In genomic region chr19:14023404-14024235, GRCh38 we compare ENCODE assay signal across 6 cellular contexts. TPM values are rescaled to one million over a fixed set of nuclear protein-coding genes. Genes with fewer than 3 reads are reported as not detected.
DNase-seq lines count a peak whose midpoint lies in the region; FAIRE-seq and TF ChIP-seq lines count a peak whose summit lies in the region.

No MANE protein-coding gene starts in this region.

- no peaks in the 10 kb centered on the region for H3K9me3 ChIP-seq in small intestine (ENCODE audit: control insufficient read depth, low read depth)

- no peaks in the 10 kb centered on the region for H3K4me1 ChIP-seq in small intestine (ENCODE audit: control insufficient read depth in 2 of 2, insufficient read depth in 1 of 2, low read depth in 1 of 2, low read length in 1 of 2)

- in situ Hi-C loops in Caki2 (cut with HindIII; ENCODE audit: low pct_unique_long_range_greater_than_20kb, low sequenced_read_pairs) (no loop called here), GM13976 (cut with MboI; ENCODE audit: low sequenced_read_pairs, unreplicated experiment) (no loop called here)

- H3K4me3 ChIP-seq in choroid plexus epithelial cell (ENCODE audit: low read depth, low read length) (no peak overlapping the region), small intestine (ENCODE audit: low read depth in 1 of 2, low read length in 2 of 2) (no peak overlapping the region)

- 51 to 56% (median 52%) methylated on average over 9 of the region's 9 CpGs for WGBS in small intestine, 3 donors

- TF ChIP-seq CTCF in choroid plexus epithelial cell (conservative IDR thresholded peaks at IDR 0.05; ENCODE audit: low read depth, low read length) (peak; percentile 71), GM13976 (IDR thresholded peaks at IDR 0.05; ENCODE audit: borderline replicate concordance, control extremely low read depth, extremely low read depth, insufficient read depth, missing control alignments) (no peak)

- DNase-seq in Caki2 (ENCODE audit: low read depth) (peak; percentile 58), M059J (ENCODE audit: low read depth) (peak; percentile 69), choroid plexus epithelial cell (ENCODE audit: low read depth) (peak; percentile 73), small intestine (peak; percentile 82), GM13976 (ENCODE audit: low spot score) (no peak), cerebellum (ENCODE audit: low spot score) (no peak)

- H3K36me3 ChIP-seq in small intestine (ENCODE audit: control insufficient read depth in 2 of 2, insufficient read depth in 2 of 2, low read length in 2 of 2): no peaks in the 10 kb centered on the region

- no peak for FAIRE-seq in small intestine (lab: Jason Lieb, UNC)

- H3K27ac ChIP-seq in small intestine (ENCODE audit: low read depth in 1 of 2, low read length in 1 of 2): no peak overlapping the region

- H3K27me3 ChIP-seq in small intestine (ENCODE audit: control insufficient read depth in 2 of 2, insufficient read depth in 2 of 2, low read length in 2 of 2): no peaks in the 10 kb centered on the region

RNA-seq across cellular contexts. Expression of gene RLN3, which starts 4.3 kb away (rescaled TPM):
- not detected in 2 replicates for total RNA-seq in Caki2 (2014; rRNA removed; shearing (Covaris generic); ENCODE audit: low replicate concordance)
- not detected in 2 replicates for total RNA-seq in M059J (2014; rRNA removed; shearing (Covaris generic))
- polyA plus RNA-seq in small intestine: not detected
- total RNA-seq in cerebellum: not detected

RNA-seq across cellular contexts. Expression of gene IL27RA, which starts 7.9 kb away (rescaled TPM):
- total RNA-seq in Caki2 (2014; rRNA removed; shearing (Covaris generic); ENCODE audit: low replicate concordance): 8.6 and 15.6 TPM in 2 replicates
- total RNA-seq in M059J (2014; rRNA removed; shearing (Covaris generic)): 2.3 and 4.8 TPM in 2 replicates
- 1 to 10 TPM in 2 of 3 donors, under 1 TPM in 1; 0.45 to 4.9 (median 1.4) TPM for polyA plus RNA-seq in small intestine
- total RNA-seq in cerebellum: 1.1 TPM

RNA-seq across cellular contexts. Expression of gene RFX1, which starts 17.5 kb away (rescaled TPM):
- total RNA-seq in Caki2 (2014; rRNA removed; shearing (Covaris generic); ENCODE audit: low replicate concordance): 6.1 and 7.5 TPM in 2 replicates
- total RNA-seq in M059J (2014; rRNA removed; shearing (Covaris generic)): 1.5 and 3.1 TPM in 2 replicates
- 1 to 10 TPM; 3.8 to 6.0 (median 4.9) TPM for polyA plus RNA-seq in small intestine
- 3.4 TPM for total RNA-seq in cerebellum

RNA-seq across cellular contexts. Expression of gene PALM3, which starts 38.3 kb away (rescaled TPM):
- not detected in 2 replicates for total RNA-seq in Caki2 (2014; rRNA removed; shearing (Covaris generic); ENCODE audit: low replicate concordance)
- 0.64 TPM in 1 of 2 replicates, not detected in the other for total RNA-seq in M059J (2014; rRNA removed; shearing (Covaris generic))
- polyA plus RNA-seq in small intestine: 10 to 100 TPM in 1 of 3 donors, 1 to 10 TPM in 2; 1.7 to 28.2 (median 3.5) TPM
- total RNA-seq in cerebellum: 2.2 TPM

RNA-seq across cellular contexts. Expression of gene MISP3, which starts 49.0 kb away (rescaled TPM):
- 2.5 and 2.7 TPM in 2 replicates for total RNA-seq in Caki2 (2014; rRNA removed; shearing (Covaris generic); ENCODE audit: low replicate concordance)
- 2.2 TPM in 1 of 2 replicates, not detected in the other for total RNA-seq in M059J (2014; rRNA removed; shearing (Covaris generic))
- polyA plus RNA-seq in small intestine: 10 to 100 TPM; 13.8 to 60.4 (median 31.9) TPM
- total RNA-seq in cerebellum: 1.5 TPM

Comparison
In these comparisons a context has a peak if more than half of its experiments do, and no peak if none do; other contexts are left out.
1. DNase-seq: peak in Caki2 (single experiment), M059J (single experiment), choroid plexus epithelial cell (single experiment) and small intestine (single experiment); none in GM13976 (single experiment) and cerebellum (single experiment).